18 cellular contexts compared by ENCODE assay signal in the genomic region with DNA sequence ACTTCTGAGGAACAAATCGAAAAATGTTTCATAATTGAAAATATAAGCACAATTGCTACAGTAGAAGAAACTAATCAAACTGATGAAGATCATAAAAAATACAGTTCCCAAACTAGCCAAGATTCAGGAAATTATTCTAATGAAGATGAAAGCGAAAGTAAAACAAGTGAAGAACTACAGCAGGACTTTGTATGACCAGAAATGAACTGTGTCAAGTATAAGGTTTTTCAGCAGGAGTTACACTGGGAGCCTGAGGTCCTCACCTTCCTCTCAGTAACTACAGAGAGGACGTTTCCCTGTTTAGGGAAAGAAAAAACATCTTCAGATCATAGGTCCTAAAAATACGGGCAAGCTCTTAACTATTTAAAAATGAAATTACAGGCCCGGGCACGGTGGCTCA. TPM values are rescaled to one million over a fixed set of nuclear protein-coding genes. Genes with fewer than 3 reads are reported as not detected.
DNase-seq lines count a peak whose midpoint lies in the region; ATAC-seq, FAIRE-seq and TF ChIP-seq lines count a peak whose summit lies in the region.
"Had no signal": no experiment of that assay in that cellular context is flagged by ENCODE, and none has a peak within 500 bp of the region (broad histone marks: within the 10 kb centered on the region; RNA-seq: fewer than 3 reads in every experiment).

No MANE protein-coding gene starts in this region.

- in situ Hi-C loops in GM12878 (cut with MboI): no loop called here

- H3K27ac ChIP-seq in GM12878 (ENCODE audit: control insufficient read depth, insufficient read depth) (no peak overlapping the region), small intestine (ENCODE audit: low read depth in 1 of 2, low read length in 1 of 2) (no peak overlapping the region)
- H3K27ac ChIP-seq: coronary artery had no signal

- FAIRE-seq in GM12878 (lab: Jason Lieb, UNC): no peak
- no peak for FAIRE-seq in small intestine (lab: Jason Lieb, UNC)
- FAIRE-seq: H54, urothelium cell line had no signal

- no peak for TF ChIP-seq POLR2A in GM12878 (IDR thresholded peaks at IDR 0.05; ENCODE audit: low read depth, low read length)

- no peaks in the 10 kb centered on the region for H3K27me3 ChIP-seq in GM12878 (replicated peaks in 1 of 2; ENCODE audit: control insufficient read depth in 2 of 2, insufficient read depth in 2 of 2, low read length in 1 of 2)
- no peaks in the 10 kb centered on the region for H3K27me3 ChIP-seq in small intestine (ENCODE audit: control insufficient read depth in 2 of 2, insufficient read depth in 2 of 2, low read length in 2 of 2)

- H3K27me3 Mint-ChIP-seq in activated T-cell treated with anti-CD3 and anti-CD28 coated beads, Interleukin-2, amount 50 U/mL, for 72 hours (ENCODE audit: low read depth): no peaks in the 10 kb centered on the region
- H3K27me3 Mint-ChIP-seq in activated T-cell treated with anti-CD3 and anti-CD28 coated beads, Interleukin-2, amount 50 U/mL, for 4 hours (ENCODE audit: low read depth): no peaks in the 10 kb centered on the region
- H3K27me3 Mint-ChIP-seq in endothelial cell (ENCODE audit: unreplicated experiment): no peaks in the 10 kb centered on the region

- H3K9me3 ChIP-seq in GM12878 (replicated peaks; ENCODE audit: control insufficient read depth, insufficient read depth, low read length) (no peaks in the 10 kb centered on the region), small intestine (ENCODE audit: control insufficient read depth, low read depth) (no peaks in the 10 kb centered on the region)

- no peak overlapping the region for H3K4me3 Mint-ChIP-seq in activated T-cell treated with anti-CD3 and anti-CD28 coated beads, Interleukin-2, amount 50 U/mL, for 72 hours
- no peak overlapping the region for H3K4me3 Mint-ChIP-seq in activated T-cell treated with anti-CD3 and anti-CD28 coated beads, Interleukin-2, amount 50 U/mL, for 4 hours
- H3K4me3 Mint-ChIP-seq in endothelial cell (ENCODE audit: unreplicated experiment): no peak overlapping the region
- H3K4me3 Mint-ChIP-seq: neural crest cell had no signal

- H3K4me1 ChIP-seq in GM12878 (ENCODE audit: control insufficient read depth, insufficient read depth, low read length): no peaks in the 10 kb centered on the region
- H3K4me1 ChIP-seq in small intestine (ENCODE audit: control insufficient read depth in 2 of 2, insufficient read depth in 1 of 2, low read depth in 1 of 2, low read length in 1 of 2): no peaks in the 10 kb centered on the region

- no peak overlapping the region for H3K4me2 ChIP-seq in GM12878 (ENCODE audit: control insufficient read depth, insufficient read depth)

- H4K20me1 ChIP-seq in GM12878 (ENCODE audit: control insufficient read depth, insufficient read depth): no peaks in the 10 kb centered on the region

- RAD21 ChIA-PET in GM12878 (lab: Charles Lee; ENCODE audit: unreplicated experiment): interaction anchor here (1.4 kb wide), 2 partner anchors 90 to 250 kb away, joined by 4 read pairs; no protein-coding TSS in a partner anchor

- no peak for TF ChIP-seq RAD21 in GM12878 (IDR thresholded peaks at IDR 0.05; ENCODE audit: insufficient read depth, low read depth, low read length)

- CTCF ChIA-PET in GM12878 (lab: Yijun Ruan, JAX): interaction anchor here (0.9 to 4.4 kb wide), 5 partner anchors 10 to 250 kb away, joined by 3 to 22 read pairs (median 3); no protein-coding TSS in a partner anchor

- no peak overlapping the region for H3K9ac ChIP-seq in GM12878 (ENCODE audit: control insufficient read depth, insufficient read depth, low read length)

- no peak for ATAC-seq in activated T-cell treated with anti-CD3 and anti-CD28 coated beads, Interleukin-2, amount 50 U/mL, for 72 hours (replicated peaks in 1 of 2)
- ATAC-seq in activated T-cell treated with anti-CD3 and anti-CD28 coated beads, Interleukin-2, amount 50 U/mL, for 4 hours: no peak
- no peak for ATAC-seq in GM12878

- TSS peak; percentile 43 for BruUV-seq in GM12878 (replicated peaks; lab: Mats Ljungman, UMichigan)

- H3K36me3 Mint-ChIP-seq in activated T-cell treated with anti-CD3 and anti-CD28 coated beads, Interleukin-2, amount 50 U/mL, for 72 hours (ENCODE audit: insufficient read depth in 2 of 2): peaks cover 1 to 6% of the 10 kb centered on the region in 2 donors
- peaks cover 20% of the 10 kb centered on the region for H3K36me3 Mint-ChIP-seq in activated T-cell treated with anti-CD3 and anti-CD28 coated beads, Interleukin-2, amount 50 U/mL, for 4 hours (ENCODE audit: insufficient read depth)
- peaks cover 19% of the 10 kb centered on the region for H3K36me3 Mint-ChIP-seq in endothelial cell (ENCODE audit: low read depth, unreplicated experiment)

- WGBS in GM12878 (ENCODE audit: insufficient coverage, insufficient replicate concordance, low lambda C conversion rate, missing lambda C conversion rate): 69% methylated on average over 6 of the region's 6 CpGs
- 57 to 70% (median 69%) methylated on average over 6 of the region's 6 CpGs for WGBS in small intestine, 3 donors

- TF ChIP-seq CTCF in GM12878 (IDR thresholded peaks at IDR 0.05 in 2 of 3, conservative IDR thresholded peaks at IDR 0.05 in 1 of 3; ENCODE audit: control insufficient read depth in 2 of 3, extremely low read depth in 1 of 3, insufficient read depth in 1 of 3, low read depth in 3 of 3, low read length in 3 of 3) (no peak), endothelial cell (IDR thresholded peaks at IDR 0.05; ENCODE audit: unreplicated experiment) (no peak)

- H3K79me2 ChIP-seq in GM12878 (ENCODE audit: control insufficient read depth, insufficient read depth, low read length): no peaks in the 10 kb centered on the region

- peaks cover 5% of the 10 kb centered on the region for H3K4me1 Mint-ChIP-seq in activated T-cell treated with anti-CD3 and anti-CD28 coated beads, Interleukin-2, amount 50 U/mL, for 72 hours (ENCODE audit: low read depth)
- peaks cover 9% of the 10 kb centered on the region for H3K4me1 Mint-ChIP-seq in activated T-cell treated with anti-CD3 and anti-CD28 coated beads, Interleukin-2, amount 50 U/mL, for 4 hours (ENCODE audit: low read depth)
- no peaks in the 10 kb centered on the region for H3K4me1 Mint-ChIP-seq in endothelial cell (ENCODE audit: unreplicated experiment)
- H3K4me1 Mint-ChIP-seq: neural crest cell had no signal

- DNase-seq in activated T-cell treated with anti-CD3 and anti-CD28 coated beads, Interleukin-2, amount 50 U/mL, for 72 hours: no peak
- DNase-seq in activated T-cell treated with anti-CD3 and anti-CD28 coated beads, Interleukin-2, amount 50 U/mL, for 4 hours: no peak
- peak; percentile 67 for DNase-seq in OCI-M1 (lab: John Stamatoyannopoulos, UW)
- no peak for DNase-seq in GM12878 (ENCODE audit: low read depth, low spot score)
- peak; percentile 38 for DNase-seq in small intestine
- DNase-seq in SKM-1 (lab: John Stamatoyannopoulos, UW; ENCODE audit: unreplicated experiment): no peak
- no peak for DNase-seq in endothelial cell (ENCODE audit: low spot score)
- no peak for DNase-seq in DMS153 (lab: John Stamatoyannopoulos, UW)
- DNase-seq: activated CD4-positive, CD25-positive, alpha-beta regulatory T cell treated with anti-CD3 and anti-CD28 coated beads, Interleukin-2, amount 50 U/mL, for 72 hours; activated T-cell treated with anti-CD3 and anti-CD28 coated beads, Interleukin-2, amount 50 U/mL, for 1 hour; erythroblast; glutamatergic neuron; NCI-H1417 treated with DMSO at 0.1 percent for 48 hours had no signal

- H3K36me3 ChIP-seq in GM12878 (ENCODE audit: control insufficient read depth in 2 of 2, insufficient read depth in 2 of 2, low read length in 1 of 2) (peaks cover 7 to 21% of the 10 kb centered on the region in 2 experiments), small intestine (ENCODE audit: control insufficient read depth in 2 of 2, insufficient read depth in 2 of 2, low read length in 2 of 2) (peaks cover 0 to 10% of the 10 kb centered on the region in 2 donors)

- peak overlapping the region; percentile 79 for H3K27ac Mint-ChIP-seq in activated T-cell treated with anti-CD3 and anti-CD28 coated beads, Interleukin-2, amount 50 U/mL, for 72 hours
- no peak overlapping the region for H3K27ac Mint-ChIP-seq in endothelial cell (ENCODE audit: unreplicated experiment)

- H2AFZ ChIP-seq in GM12878 (ENCODE audit: control insufficient read depth, low read depth, low read length): no peak overlapping the region

- no peaks in the 10 kb centered on the region for H3K9me3 Mint-ChIP-seq in activated T-cell treated with anti-CD3 and anti-CD28 coated beads, Interleukin-2, amount 50 U/mL, for 72 hours
- H3K9me3 Mint-ChIP-seq in activated T-cell treated with anti-CD3 and anti-CD28 coated beads, Interleukin-2, amount 50 U/mL, for 4 hours: no peaks in the 10 kb centered on the region
- no peaks in the 10 kb centered on the region for H3K9me3 Mint-ChIP-seq in endothelial cell (ENCODE audit: unreplicated experiment)
- H3K9me3 Mint-ChIP-seq: neural crest cell had no signal

- SMC1A ChIA-PET in GM12878 (lab: Charles Lee; ENCODE audit: uncharacterized antibody, unreplicated experiment): interaction anchor here (1.0 to 2.7 kb wide), 3 partner anchors 8 to 156 kb away, joined by 3 to 12 read pairs (median 12); no protein-coding TSS in a partner anchor

- intact Hi-C loops in GM12878 (cut with micrococcal nuclease; ENCODE audit: unreplicated experiment): no loop called here

- H3K4me3 ChIP-seq in GM12878 (no peak overlapping the region), small intestine (ENCODE audit: low read depth in 1 of 2, low read length in 2 of 2) (no peak overlapping the region)
- H3K4me3 ChIP-seq: coronary artery, lung had no signal

- no peak for TF ChIP-seq EP300 in GM12878 (IDR thresholded peaks at IDR 0.05; ENCODE audit: borderline replicate concordance in 1 of 2, control insufficient read depth in 1 of 2, low read depth in 2 of 2, low read length in 2 of 2)

- POLR2A ChIA-PET in GM12878 (lab: Charles Lee): interaction anchor here (0.6 kb wide), 1 partner anchor 8 kb away, joined by 3 read pairs; no protein-coding TSS in a partner anchor

RNA-seq across cellular contexts. Expression of gene IFNAR1, which starts 30.6 kb away (rescaled TPM):
- total RNA-seq in activated T-cell treated with anti-CD3 and anti-CD28 coated beads, Interleukin-2, amount 50 U/mL, for 72 hours: 10 to 100 TPM; 28.2 to 29.1 TPM
- total RNA-seq in activated T-cell treated with anti-CD3 and anti-CD28 coated beads, Interleukin-2, amount 50 U/mL, for 4 hours: 10 to 100 TPM; 21.1 to 33.9 (median 30.8) TPM
- 28.3 and 29.7 TPM in 2 replicates for total RNA-seq in GM12878 (2013; cell fraction: nucleolus; rRNA removed)
- 17.0 and 17.3 TPM in 2 replicates for total RNA-seq in GM12878 (2014; rRNA removed)
- 17.0 and 19.0 TPM in 2 replicates for total RNA-seq in GM12878 (2014; rRNA removed; fragmentation: Illumina TruSeq; extraction: Trizol)
- 33.2 and 35.5 TPM in 2 replicates for total RNA-seq in GM12878 (2021)
- 18.0 TPM for polyA plus RNA-seq in GM12878 (2011; ENCODE audit: low read depth)
- polyA plus RNA-seq in GM12878 (2011; rRNA removed): 12.2 and 17.6 TPM in 2 replicates
- polyA plus RNA-seq in GM12878 (2011; cell fraction: cytosol; rRNA removed): 6.8 and 11.1 TPM in 2 replicates
- 4.0 and 5.0 TPM in 2 replicates for polyA plus RNA-seq in GM12878 (2011; cell fraction: nucleus; rRNA removed)
- polyA plus RNA-seq in GM12878 (2012): 26.3 and 34.8 TPM in 2 replicates
- polyA plus RNA-seq in GM12878 (2014; fragmentation: Illumina TruSeq; extraction: Trizol): 23.6 and 28.6 TPM in 2 replicates
- 10 to 100 TPM; 25.6 to 30.9 TPM for polyA plus RNA-seq in GM12878 (2014; fragmentation: Nextera tagmentation; extraction: Ambion mirVana)
- 10.9 and 12.0 TPM in 2 replicates for polyA plus RNA-seq in GM12878 (2014; rRNA removed)
- 10 to 100 TPM; 55.3 to 62.4 TPM for polyA plus RNA-seq in GM12878 (2016; fragmentation: Nextera tagmentation; extraction: Ambion mirVana)
- 17.7 and 17.8 TPM in 2 replicates for polyA minus RNA-seq in GM12878 (2011; rRNA and poly(A)+ RNA removed)
- 9.8 and 11.4 TPM in 2 replicates for polyA minus RNA-seq in GM12878 (2011; cell fraction: cytosol; rRNA and poly(A)+ RNA removed)
- 5.9 and 9.6 TPM in 2 replicates for polyA minus RNA-seq in GM12878 (2011; cell fraction: nucleus; rRNA and poly(A)+ RNA removed)
- 10 to 100 TPM in 1 of 3 donors, 1 to 10 TPM in 2; 6.0 to 25.5 (median 9.2) TPM for polyA plus RNA-seq in small intestine
- total RNA-seq in endothelial cell (ENCODE audit: unreplicated experiment): 34.8 TPM

RNA-seq across cellular contexts. Expression of gene IFNGR2, which starts 47.9 kb away (rescaled TPM):
- total RNA-seq in activated T-cell treated with anti-CD3 and anti-CD28 coated beads, Interleukin-2, amount 50 U/mL, for 72 hours: 10 to 100 TPM; 25.2 to 34.6 TPM
- total RNA-seq in activated T-cell treated with anti-CD3 and anti-CD28 coated beads, Interleukin-2, amount 50 U/mL, for 4 hours: 10 to 100 TPM in 2 of 3 donors, 1 to 10 TPM in 1; 8.7 to 12.8 (median 10.5) TPM
- total RNA-seq in GM12878 (2013; cell fraction: nucleolus; rRNA removed): 34.3 and 38.6 TPM in 2 replicates
- total RNA-seq in GM12878 (2014; rRNA removed) (78.3 and 91.0 TPM in 2 replicates), GM12878 (2014; rRNA removed; fragmentation: Illumina TruSeq; extraction: Trizol) (75.2 and 79.7 TPM in 2 replicates), GM12878 (2021) (67.3 and 71.5 TPM in 2 replicates), endothelial cell (ENCODE audit: unreplicated experiment) (32.1 TPM)
- 36.2 TPM for polyA plus RNA-seq in GM12878 (2011; ENCODE audit: low read depth)
- polyA plus RNA-seq in GM12878 (2011; rRNA removed) (81.8 and 96.9 TPM in 2 replicates), GM12878 (2014; fragmentation: Illumina TruSeq; extraction: Trizol) (98.8 and 144 TPM in 2 replicates), GM12878 (2014; fragmentation: Nextera tagmentation; extraction: Ambion mirVana) (10 to 100 TPM; 23.6 to 33.2 TPM), GM12878 (2014; rRNA removed) (72.9 and 85.1 TPM in 2 replicates), GM12878 (2016; fragmentation: Nextera tagmentation; extraction: Ambion mirVana) (10 to 100 TPM; 75.7 to 84.2 TPM), small intestine (10 to 100 TPM; 42.8 to 69.2 (median 68.4) TPM)
- 67.0 and 70.6 TPM in 2 replicates for polyA plus RNA-seq in GM12878 (2011; cell fraction: cytosol; rRNA removed)
- 25.2 and 37.7 TPM in 2 replicates for polyA plus RNA-seq in GM12878 (2011; cell fraction: nucleus; rRNA removed)
- polyA plus RNA-seq in GM12878 (2012): 40.6 and 62.4 TPM in 2 replicates
- 90.9 and 105 TPM in 2 replicates for polyA minus RNA-seq in GM12878 (2011; rRNA and poly(A)+ RNA removed)
- polyA minus RNA-seq in GM12878 (2011; cell fraction: cytosol; rRNA and poly(A)+ RNA removed): 34.8 and 35.5 TPM in 2 replicates
- polyA minus RNA-seq in GM12878 (2011; cell fraction: nucleus; rRNA and poly(A)+ RNA removed): 15.0 and 20.4 TPM in 2 replicates

Comparison
In these comparisons a context has a peak if more than half of its experiments do, and no peak if none do; other contexts are left out.
1. DNase-seq: peak in OCI-M1 (single experiment) and small intestine (single experiment); none in activated T-cell treated with anti-CD3 and anti-CD28 coated beads, Interleukin-2, amount 50 U/mL, for 72 hours (0 of 2), activated T-cell treated with anti-CD3 and anti-CD28 coated beads, Interleukin-2, amount 50 U/mL, for 4 hours (single experiment), GM12878 (single experiment), SKM-1 (single experiment), endothelial cell (single experiment) and DMS153 (single experiment).